In the genomic region with DNA sequence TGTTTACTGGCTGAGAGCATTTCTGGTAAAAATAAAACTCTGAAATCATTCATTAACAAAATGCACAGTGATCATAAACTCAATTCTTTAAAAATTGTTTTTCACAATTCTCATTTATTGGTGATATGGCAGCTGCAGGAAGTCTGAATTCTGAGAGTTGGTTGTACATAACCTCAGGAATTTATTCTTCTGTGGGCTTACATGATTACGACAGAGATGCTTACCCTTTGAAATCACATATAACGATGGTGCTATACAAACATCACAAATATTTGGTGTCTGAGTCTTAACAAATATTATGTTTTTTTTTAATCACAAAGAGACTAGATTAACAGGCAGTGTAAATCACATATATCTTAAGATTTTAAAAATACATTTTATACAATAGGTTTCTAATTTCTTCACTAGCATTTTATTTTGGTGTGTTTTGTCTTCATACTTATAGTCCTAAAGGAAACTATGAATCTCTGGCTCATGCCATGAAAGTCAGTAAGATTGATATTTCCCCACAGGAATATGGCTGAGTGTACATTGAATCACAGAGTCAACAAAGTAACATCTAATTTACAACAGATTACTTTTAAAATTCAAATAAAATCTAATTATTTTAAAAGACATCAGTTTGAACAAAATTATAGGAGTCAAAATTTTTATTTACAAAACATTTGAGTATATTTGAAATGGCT, we compare ENCODE assay signal across 18 cellular contexts.
DNase-seq lines count a peak whose midpoint lies in the region; ATAC-seq and TF ChIP-seq lines count a peak whose summit lies in the region.
"Had no signal": no experiment of that assay in that cellular context is flagged by ENCODE, and none has a peak within 500 bp of the region (broad histone marks: within the 10 kb centered on the region; RNA-seq: fewer than 3 reads in every experiment).

No MANE protein-coding gene starts in this region.

- peaks cover 20% of the 10 kb centered on the region for H3K4me1 Mint-ChIP-seq in GM23338
- H3K4me1 Mint-ChIP-seq: activated CD4-positive, alpha-beta T cell treated with anti-CD3 and anti-CD28 coated beads, Interleukin-2, amount 10 ng/mL, durations not matched to agents 7 days and 5 days had no signal

- H2AFZ ChIP-seq in GM23338: no peak overlapping the region

- H3K27me3 ChIP-seq in GM23338 (ENCODE audit: insufficient read depth): no peaks in the 10 kb centered on the region
- H3K27me3 ChIP-seq in H7 (ENCODE audit: control insufficient read depth, insufficient read depth, low read length): no peaks in the 10 kb centered on the region
- H3K27me3 ChIP-seq: dorsolateral prefrontal cortex, sigmoid colon had no signal

- H4K20me1 ChIP-seq in GM23338 (replicated peaks; ENCODE audit: insufficient read depth): no peaks in the 10 kb centered on the region

- H3K9me3 Mint-ChIP-seq in GM23338: no peaks in the 10 kb centered on the region
- H3K9me3 Mint-ChIP-seq: activated CD4-positive, alpha-beta T cell treated with anti-CD3 and anti-CD28 coated beads, Interleukin-2, amount 10 ng/mL, durations not matched to agents 7 days and 5 days; activated T-helper 1 cell treated with anti-CD3 and anti-CD28 coated beads, Interleukin-12 subunit alpha, Interleukin-12 subunit beta, Interleukin-2, Interleukin-4 antibody, amounts not matched to agents 30 ng/mL and 10 ng/mL and 1 ng/mL, durations not matched to agents 14 hours and 24 hours and 36 hours had no signal

- H3F3A ChIP-seq in GM23338 (replicated peaks; ENCODE audit: low read depth): no peaks in the 10 kb centered on the region

- H3K4me3 Mint-ChIP-seq in GM23338: no peak overlapping the region
- H3K4me3 Mint-ChIP-seq: activated CD4-positive, alpha-beta T cell treated with anti-CD3 and anti-CD28 coated beads, Interleukin-2, amount 10 ng/mL, durations not matched to agents 7 days and 5 days; activated T-helper 1 cell treated with anti-CD3 and anti-CD28 coated beads, Interleukin-12 subunit alpha, Interleukin-12 subunit beta, Interleukin-2, Interleukin-4 antibody, amounts not matched to agents 30 ng/mL and 10 ng/mL and 1 ng/mL, durations not matched to agents 14 hours and 24 hours and 36 hours had no signal

- H3K36me3 Mint-ChIP-seq in GM23338 (ENCODE audit: low read depth): no peaks in the 10 kb centered on the region

- no peaks in the 10 kb centered on the region for H3K27me3 Mint-ChIP-seq in GM23338 (ENCODE audit: insufficient read depth, low read depth, poor library complexity)
- H3K27me3 Mint-ChIP-seq: activated CD4-positive, alpha-beta T cell treated with anti-CD3 and anti-CD28 coated beads, Interleukin-2, amount 10 ng/mL, durations not matched to agents 7 days and 5 days had no signal

- no peak overlapping the region for H3K27ac ChIP-seq in GM23338 (ENCODE audit: low read depth)
- H3K27ac ChIP-seq: dorsolateral prefrontal cortex, sigmoid colon had no signal

- H3K27ac Mint-ChIP-seq in GM23338: no peak overlapping the region; the same call in 1 of the 2 replicates
- H3K27ac Mint-ChIP-seq: activated CD4-positive, alpha-beta T cell treated with anti-CD3 and anti-CD28 coated beads, Interleukin-2, amount 10 ng/mL, durations not matched to agents 7 days and 5 days; activated T-helper 1 cell treated with anti-CD3 and anti-CD28 coated beads, Interleukin-12 subunit alpha, Interleukin-12 subunit beta, Interleukin-2, Interleukin-4 antibody, amounts not matched to agents 30 ng/mL and 10 ng/mL and 1 ng/mL, durations not matched to agents 14 hours and 24 hours and 36 hours had no signal

- no peak overlapping the region for H3K4me3 ChIP-seq in foreskin fibroblast (ENCODE audit: low read depth in 1 of 2, low read length in 2 of 2)
- H3K4me3 ChIP-seq in GM23338: no peak overlapping the region
- H3K4me3 ChIP-seq in H7 (ENCODE audit: insufficient read depth, low read depth, low read length): no peak overlapping the region
- H3K4me3 ChIP-seq: dorsolateral prefrontal cortex, sigmoid colon had no signal

- H3K4me2 ChIP-seq in GM23338: no peak overlapping the region

- no peaks in the 10 kb centered on the region for H3K9me2 ChIP-seq in GM23338 (ENCODE audit: insufficient read depth)

- no peak for TF ChIP-seq CTCF in foreskin fibroblast (IDR thresholded peaks at IDR 0.05; ENCODE audit: low read depth, low read length)
- TF ChIP-seq CTCF in GM23338 (conservative IDR thresholded peaks at IDR 0.05; ENCODE audit: low read depth in 2 of 2): no peak

- no peaks in the 10 kb centered on the region for H3K79me2 ChIP-seq in GM23338 (replicated peaks; ENCODE audit: insufficient read depth)

- ATAC-seq in GM21529 (IDR thresholded peaks at IDR 0.05; ENCODE audit: unreplicated experiment) (no peak), GM23338 (no peak), GM18907 (IDR thresholded peaks at IDR 0.05; ENCODE audit: unreplicated experiment) (no peak)

- peaks cover 4% of the 10 kb centered on the region for H3K4me1 ChIP-seq in GM23338 (ENCODE audit: insufficient read depth)

- DNase-seq in A172 (ENCODE audit: low spot score) (peak; percentile 44), HCEC 1CT (peak; percentile 94), amniotic epithelial cell (ENCODE audit: low read depth) (peak; percentile 90), foreskin fibroblast (peak; percentile 76 to 86), GM23338 (ENCODE audit: low spot score) (no peak), H7 (no peak)
- DNase-seq: activated CD4-positive, alpha-beta T cell treated with anti-CD3 and anti-CD28 coated beads, Interleukin-2, amount 10 ng/mL, durations not matched to agents 7 days and 5 days; amygdala; dorsolateral prefrontal cortex; mesendoderm; NCI-H187; NCI-H526 treated with DMSO at 0.1 percent for 48 hours; sigmoid colon; stimulated activated naive CD4-positive, alpha-beta T cell; T-helper 9 cell had no signal

- no peaks in the 10 kb centered on the region for H3K36me3 ChIP-seq in GM23338 (ENCODE audit: insufficient read depth)
- no peaks in the 10 kb centered on the region for H3K36me3 ChIP-seq in H7 (replicated peaks; ENCODE audit: control insufficient read depth, insufficient read depth, low read length)
- H3K36me3 ChIP-seq: sigmoid colon had no signal

TF ChIP-seq in GM23338, 12 proteins besides CTCF, POLR2A, EP300 and RAD21 (continues in another document):
- TF ChIP-seq EZH2 (IDR thresholded peaks at IDR 0.05; ENCODE audit: low read depth, unreplicated experiment): no peak
- TF ChIP-seq ZNF114 (CRISPR knock-in tag; IDR thresholded peaks at IDR 0.05): no peak
- TF ChIP-seq, protein P1, sequence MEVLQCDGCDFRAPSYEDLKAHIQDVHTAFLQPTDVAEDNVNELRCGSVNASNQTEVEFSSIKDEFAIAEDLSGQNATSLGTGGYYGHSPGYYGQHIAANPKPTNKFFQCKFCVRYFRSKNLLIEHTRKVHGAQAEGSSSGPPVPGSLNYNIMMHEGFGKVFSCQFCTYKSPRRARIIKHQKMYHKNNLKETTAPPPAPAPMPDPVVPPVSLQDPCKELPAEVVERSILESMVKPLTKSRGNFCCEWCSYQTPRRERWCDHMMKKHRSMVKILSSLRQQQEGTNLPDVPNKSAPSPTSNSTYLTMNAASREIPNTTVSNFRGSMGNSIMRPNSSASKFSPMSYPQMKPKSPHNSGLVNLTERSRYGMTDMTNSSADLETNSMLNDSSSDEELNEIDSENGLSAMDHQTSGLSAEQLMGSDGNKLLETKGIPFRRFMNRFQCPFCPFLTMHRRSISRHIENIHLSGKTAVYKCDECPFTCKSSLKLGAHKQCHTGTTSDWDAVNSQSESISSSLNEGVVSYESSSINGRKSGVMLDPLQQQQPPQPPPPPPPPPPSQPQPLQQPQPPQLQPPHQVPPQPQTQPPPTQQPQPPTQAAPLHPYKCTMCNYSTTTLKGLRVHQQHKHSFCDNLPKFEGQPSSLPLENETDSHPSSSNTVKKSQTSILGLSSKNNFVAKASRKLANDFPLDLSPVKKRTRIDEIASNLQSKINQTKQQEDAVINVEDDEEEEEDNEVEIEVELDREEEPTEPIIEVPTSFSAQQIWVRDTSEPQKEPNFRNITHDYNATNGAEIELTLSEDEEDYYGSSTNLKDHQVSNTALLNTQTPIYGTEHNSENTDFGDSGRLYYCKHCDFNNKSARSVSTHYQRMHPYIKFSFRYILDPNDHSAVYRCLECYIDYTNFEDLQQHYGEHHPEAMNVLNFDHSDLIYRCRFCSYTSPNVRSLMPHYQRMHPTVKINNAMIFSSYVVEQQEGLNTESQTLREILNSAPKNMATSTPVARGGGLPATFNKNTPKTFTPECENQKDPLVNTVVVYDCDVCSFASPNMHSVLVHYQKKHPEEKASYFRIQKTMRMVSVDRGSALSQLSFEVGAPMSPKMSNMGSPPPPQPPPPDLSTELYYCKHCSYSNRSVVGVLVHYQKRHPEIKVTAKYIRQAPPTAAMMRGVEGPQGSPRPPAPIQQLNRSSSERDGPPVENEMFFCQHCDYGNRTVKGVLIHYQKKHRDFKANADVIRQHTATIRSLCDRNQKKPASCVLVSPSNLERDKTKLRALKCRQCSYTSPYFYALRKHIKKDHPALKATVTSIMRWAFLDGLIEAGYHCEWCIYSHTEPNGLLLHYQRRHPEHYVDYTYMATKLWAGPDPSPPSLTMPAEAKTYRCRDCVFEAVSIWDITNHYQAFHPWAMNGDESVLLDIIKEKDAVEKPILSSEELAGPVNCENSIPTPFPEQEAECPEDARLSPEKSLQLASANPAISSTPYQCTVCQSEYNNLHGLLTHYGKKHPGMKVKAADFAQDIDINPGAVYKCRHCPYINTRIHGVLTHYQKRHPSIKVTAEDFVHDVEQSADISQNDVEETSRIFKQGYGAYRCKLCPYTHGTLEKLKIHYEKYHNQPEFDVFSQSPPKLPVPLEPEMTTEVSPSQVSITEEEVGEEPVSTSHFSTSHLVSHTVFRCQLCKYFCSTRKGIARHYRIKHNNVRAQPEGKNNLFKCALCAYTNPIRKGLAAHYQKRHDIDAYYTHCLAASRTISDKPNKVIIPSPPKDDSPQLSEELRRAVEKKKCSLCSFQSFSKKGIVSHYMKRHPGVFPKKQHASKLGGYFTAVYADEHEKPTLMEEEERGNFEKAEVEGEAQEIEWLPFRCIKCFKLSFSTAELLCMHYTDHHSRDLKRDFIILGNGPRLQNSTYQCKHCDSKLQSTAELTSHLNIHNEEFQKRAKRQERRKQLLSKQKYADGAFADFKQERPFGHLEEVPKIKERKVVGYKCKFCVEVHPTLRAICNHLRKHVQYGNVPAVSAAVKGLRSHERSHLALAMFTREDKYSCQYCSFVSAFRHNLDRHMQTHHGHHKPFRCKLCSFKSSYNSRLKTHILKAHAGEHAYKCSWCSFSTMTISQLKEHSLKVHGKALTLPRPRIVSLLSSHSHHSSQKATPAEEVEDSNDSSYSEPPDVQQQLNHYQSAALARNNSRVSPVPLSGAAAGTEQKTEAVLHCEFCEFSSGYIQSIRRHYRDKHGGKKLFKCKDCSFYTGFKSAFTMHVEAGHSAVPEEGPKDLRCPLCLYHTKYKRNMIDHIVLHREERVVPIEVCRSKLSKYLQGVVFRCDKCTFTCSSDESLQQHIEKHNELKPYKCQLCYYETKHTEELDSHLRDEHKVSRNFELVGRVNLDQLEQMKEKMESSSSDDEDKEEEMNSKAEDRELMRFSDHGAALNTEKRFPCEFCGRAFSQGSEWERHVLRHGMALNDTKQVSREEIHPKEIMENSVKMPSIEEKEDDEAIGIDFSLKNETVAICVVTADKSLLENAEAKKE (CRISPR knock-in tag; IDR thresholded peaks at IDR 0.05): no peak
- TF ChIP-seq POLR2AphosphoS5 (IDR thresholded peaks at IDR 0.05; ENCODE audit: low read depth): no peak
- no peak for TF ChIP-seq CREB1 (CRISPR knock-in tag; IDR thresholded peaks at IDR 0.05; ENCODE audit: low read depth)
- no peak for TF ChIP-seq JUNB (IDR thresholded peaks at IDR 0.05; ENCODE audit: unreplicated experiment)

Comparison
In these comparisons a context has a peak if more than half of its experiments do, and no peak if none do; other contexts are left out.
1. DNase-seq: peak in A172 (single experiment), HCEC 1CT (single experiment), amniotic epithelial cell (single experiment) and foreskin fibroblast (2 of 2); none in GM23338 (single experiment) and H7 (single experiment).